ENCODE assay signal across 1 cellular context in genomic region chr12:127485528-127485927, GRCh38.
TF ChIP-seq lines count a peak whose summit lies in the region.

No MANE protein-coding gene starts in this region.

TF ChIP-seq in H1, 55 proteins besides CTCF, POLR2A, EP300 and RAD21 (continued from another document):
- no peak for TF ChIP-seq CHD7 (IDR thresholded peaks at IDR 0.05; ENCODE audit: insufficient replicate concordance, low read length)
- TF ChIP-seq KDM4A (IDR thresholded peaks at IDR 0.05; ENCODE audit: low read depth, low read length, severe bottlenecking) = no peak
- TF ChIP-seq BRCA1 (IDR thresholded peaks at IDR 0.05; ENCODE audit: low read depth, low read length) = no peak
- no peak for TF ChIP-seq SP4 (IDR thresholded peaks at IDR 0.05; ENCODE audit: low read length)
- TF ChIP-seq RFX5 (IDR thresholded peaks at IDR 0.05; ENCODE audit: borderline replicate concordance, low read depth, low read length) = no peak
- TF ChIP-seq, protein P1, sequence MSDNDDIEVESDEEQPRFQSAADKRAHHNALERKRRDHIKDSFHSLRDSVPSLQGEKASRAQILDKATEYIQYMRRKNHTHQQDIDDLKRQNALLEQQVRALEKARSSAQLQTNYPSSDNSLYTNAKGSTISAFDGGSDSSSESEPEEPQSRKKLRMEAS (IDR thresholded peaks at IDR 0.05) = no peak
- TF ChIP-seq CHD1 (IDR thresholded peaks at IDR 0.05; ENCODE audit: low read depth, low read length) = no peak
- no peak for TF ChIP-seq TBP (IDR thresholded peaks at IDR 0.05; ENCODE audit: low read depth, low read length)
- no peak for TF ChIP-seq ATF3 (IDR thresholded peaks at IDR 0.05; ENCODE audit: insufficient read depth, low read depth, low read length)
- TF ChIP-seq SAP30 (IDR thresholded peaks at IDR 0.05; ENCODE audit: insufficient read depth, insufficient replicate concordance, low read length) = no peak
- TF ChIP-seq SP2 (IDR thresholded peaks at IDR 0.05; ENCODE audit: low read length) = no peak
